Comparison of ENCODE assay signal across 25 cellular contexts in genomic region chr15:84697353-84697990, GRCh38. TPM values are rescaled to one million over a fixed set of nuclear protein-coding genes. Genes with fewer than 3 reads are reported as not detected.
A peak's percentile ranks its signal among the peaks of the same experiment; 100 is the strongest.
DNase-seq lines count a peak whose midpoint lies in the region; ATAC-seq and TF ChIP-seq lines count a peak whose summit lies in the region.
"Had no signal": no experiment of that assay in that cellular context is flagged by ENCODE, and none has a peak within 500 bp of the region (broad histone marks: within the 10 kb centered on the region; RNA-seq: fewer than 3 reads in every experiment).

No MANE protein-coding gene starts in this region.

- peaks cover 20% of the 10 kb centered on the region; the same call in 1 of the 2 replicates for H3K36me3 ChIP-seq in OCI-LY7 (ENCODE audit: insufficient read depth, low read length)
- H3K36me3 ChIP-seq: brain microvascular endothelial cell, colonic mucosa, esophagus muscularis mucosa, lower lobe of right lung, ovary had no signal

- no peaks in the 10 kb centered on the region for H3K9me3 ChIP-seq in OCI-LY7 (ENCODE audit: low read length)
- H3K9me3 ChIP-seq: BLaER1 treated with 17β-estradiol and CSF1 and Interleukin-3, amounts not matched to agents 10 nM and 100 nM; colonic mucosa; esophagus muscularis mucosa; lower lobe of right lung; ovary; spleen had no signal

- H3K9me2 ChIP-seq in OCI-LY7 (ENCODE audit: insufficient read depth, low read length): no peaks in the 10 kb centered on the region

- no peak overlapping the region for H3K27ac ChIP-seq in OCI-LY7 (ENCODE audit: low read depth, low read length, poor library complexity, severe bottlenecking)
- H3K27ac ChIP-seq: BLaER1 treated with 17β-estradiol and CSF1 and Interleukin-3, amounts not matched to agents 10 nM and 100 nM; brain microvascular endothelial cell; colonic mucosa; esophagus muscularis mucosa; lower lobe of right lung; ovary had no signal

- intact Hi-C loops in OCI-LY7 (cut with micrococcal nuclease; ENCODE audit: unreplicated experiment): no loop called here

- no peaks in the 10 kb centered on the region for H3K9me3 Mint-ChIP-seq in activated naive CD8-positive, alpha-beta T cell (ENCODE audit: low read depth)
- no peaks in the 10 kb centered on the region for H3K9me3 Mint-ChIP-seq in activated naive CD8-positive, alpha-beta T cell treated with anti-CD3 and anti-CD28 coated beads, Interleukin-2, amount 50 U/mL, for 24 hours
- H3K9me3 Mint-ChIP-seq: stimulated activated naive CD8-positive, alpha-beta T cell treated with anti-CD3 and anti-CD28 coated beads, Interleukin-15, amount 100 ng/mL, for 72 hours had no signal

- H3K4me3 ChIP-seq in OCI-LY7 (ENCODE audit: low read depth, low read length, poor library complexity, severe bottlenecking): no peak overlapping the region
- H3K4me3 ChIP-seq: BLaER1 treated with 17β-estradiol and CSF1 and Interleukin-3, amounts not matched to agents 10 nM and 100 nM; colonic mucosa; esophagus muscularis mucosa; lower lobe of right lung; ovary; spleen had no signal

- peaks cover 51% of the 10 kb centered on the region for H3K4me1 Mint-ChIP-seq in activated naive CD8-positive, alpha-beta T cell (ENCODE audit: low read depth)
- peaks cover 53% of the 10 kb centered on the region for H3K4me1 Mint-ChIP-seq in activated naive CD8-positive, alpha-beta T cell treated with anti-CD3 and anti-CD28 coated beads, Interleukin-2, amount 50 U/mL, for 24 hours

- peaks cover 14% of the 10 kb centered on the region for H4K20me1 ChIP-seq in OCI-LY7 (ENCODE audit: insufficient read depth, low read length)

- peaks cover 12% of the 10 kb centered on the region for H3K4me1 ChIP-seq in OCI-LY7 (ENCODE audit: insufficient read depth, low read length, poor library complexity, severe bottlenecking)
- H3K4me1 ChIP-seq: colonic mucosa had no signal

- POLR2A ChIA-PET in OCI-LY7 (lab: Charles Lee): interaction anchor here (0.6 to 1.8 kb wide), 6 partner anchors 9 to 25 kb away, joined by 3 to 7 read pairs (median 4); partner anchors contain the start of gene SEC11A

- no peak for ATAC-seq in activated naive CD8-positive, alpha-beta T cell treated with anti-CD3 and anti-CD28 coated beads, Interleukin-2, amount 50 U/mL, for 24 hours
- ATAC-seq: activated CD4-positive, alpha-beta T cell treated with anti-CD3 and anti-CD28 coated beads for 36 hours; activated CD8-positive, alpha-beta memory T cell treated with anti-CD3 and anti-CD28 coated beads, Interleukin-2, amount 10 ng/mL, durations not matched to agents 7 days and 5 days; Right ventricle myocardium inferior; stimulated activated naive CD8-positive, alpha-beta T cell treated with anti-CD3 and anti-CD28 coated beads, Interleukin-15, amount 100 ng/mL, for 72 hours had no signal

- peak overlapping the region; percentile 16 for H3K27ac Mint-ChIP-seq in activated naive CD8-positive, alpha-beta T cell
- H3K27ac Mint-ChIP-seq in activated naive CD8-positive, alpha-beta T cell treated with anti-CD3 and anti-CD28 coated beads, Interleukin-2, amount 50 U/mL, for 24 hours: no peak overlapping the region
- H3K27ac Mint-ChIP-seq: activated CD4-positive, alpha-beta T cell treated with anti-CD3 and anti-CD28 coated beads for 36 hours; activated CD8-positive, alpha-beta memory T cell treated with anti-CD3 and anti-CD28 coated beads, Interleukin-2, amount 10 ng/mL, durations not matched to agents 7 days and 5 days had no signal

- H3K4me3 Mint-ChIP-seq in activated naive CD8-positive, alpha-beta T cell: no peak overlapping the region
- H3K4me3 Mint-ChIP-seq in activated naive CD8-positive, alpha-beta T cell treated with anti-CD3 and anti-CD28 coated beads, Interleukin-2, amount 50 U/mL, for 24 hours: no peak overlapping the region
- H3K4me3 Mint-ChIP-seq: activated CD4-positive, alpha-beta T cell treated with anti-CD3 and anti-CD28 coated beads for 36 hours; activated CD8-positive, alpha-beta memory T cell treated with anti-CD3 and anti-CD28 coated beads, Interleukin-2, amount 10 ng/mL, durations not matched to agents 7 days and 5 days; stimulated activated naive CD8-positive, alpha-beta T cell treated with anti-CD3 and anti-CD28 coated beads, Interleukin-15, amount 100 ng/mL, for 72 hours had no signal

- CTCF ChIA-PET in OCI-LY7 (lab: Charles Lee; ENCODE audit: unreplicated experiment): no interaction called here

- no peak for DNase-seq in activated naive CD8-positive, alpha-beta T cell treated with anti-CD3 and anti-CD28 coated beads, Interleukin-2, amount 50 U/mL, for 24 hours
- DNase-seq in OCI-LY7 (ENCODE audit: low spot score) (no peak), glomerular visceral epithelial cell (ENCODE audit: extremely low spot score) (peak; percentile 28), DMS153 (lab: John Stamatoyannopoulos, UW) (no peak), NCI-H82 treated with DMSO at 0.1 percent for 48 hours (lab: John Stamatoyannopoulos, UW; ENCODE audit: unreplicated experiment) (no peak), DMS79 (lab: John Stamatoyannopoulos, UW) (no peak), HPDE6-E6E7 (ENCODE audit: extremely low spot score) (no peak)
- DNase-seq: ACHN; activated CD4-positive, alpha-beta T cell treated with anti-CD3 and anti-CD28 coated beads for 36 hours; activated CD8-positive, alpha-beta memory T cell treated with anti-CD3 and anti-CD28 coated beads, Interleukin-2, amount 10 ng/mL, durations not matched to agents 7 days and 5 days; brain microvascular endothelial cell; colonic mucosa; Karpas-422; lower lobe of right lung; NCI-H187; NCI-H774; ovary; spleen; stimulated activated CD4-positive, alpha-beta T cell treated with anti-CD3 and anti-CD28 coated beads, Interleukin-4, amount 100 ng/mL, for 24 hours; stimulated activated naive CD8-positive, alpha-beta T cell treated with anti-CD3 and anti-CD28 coated beads, Interleukin-15, amount 100 ng/mL, for 72 hours; trophoblast cell had no signal

- H3K79me2 ChIP-seq in OCI-LY7 (ENCODE audit: insufficient read depth, low read depth, low read length): peaks cover 92% of the 10 kb centered on the region

- H3K36me3 Mint-ChIP-seq in activated naive CD8-positive, alpha-beta T cell: peaks cover 2% of the 10 kb centered on the region
- peaks cover 7% of the 10 kb centered on the region for H3K36me3 Mint-ChIP-seq in activated naive CD8-positive, alpha-beta T cell treated with anti-CD3 and anti-CD28 coated beads, Interleukin-2, amount 50 U/mL, for 24 hours (ENCODE audit: low read depth)

- no peak overlapping the region for H2AFZ ChIP-seq in OCI-LY7 (ENCODE audit: low read length)

- TF ChIP-seq CTCF in OCI-LY7 (conservative IDR thresholded peaks at IDR 0.05; ENCODE audit: low read length): no peak

- H3K4me2 ChIP-seq in OCI-LY7 (ENCODE audit: low read length): no peak overlapping the region

- BruUV-seq in OCI-LY7 (replicated peaks; lab: Mats Ljungman, UMichigan): TSS peak; percentile 39

- H3K27me3 Mint-ChIP-seq in activated naive CD8-positive, alpha-beta T cell: no peaks in the 10 kb centered on the region
- H3K27me3 Mint-ChIP-seq in activated naive CD8-positive, alpha-beta T cell treated with anti-CD3 and anti-CD28 coated beads, Interleukin-2, amount 50 U/mL, for 24 hours: no peaks in the 10 kb centered on the region
- H3K27me3 Mint-ChIP-seq: activated CD4-positive, alpha-beta T cell treated with anti-CD3 and anti-CD28 coated beads for 36 hours; activated CD8-positive, alpha-beta memory T cell treated with anti-CD3 and anti-CD28 coated beads, Interleukin-2, amount 10 ng/mL, durations not matched to agents 7 days and 5 days; stimulated activated naive CD8-positive, alpha-beta T cell treated with anti-CD3 and anti-CD28 coated beads, Interleukin-15, amount 100 ng/mL, for 72 hours had no signal

RNA-seq across cellular contexts. Expression of gene SEC11A, which starts 18.5 kb away (rescaled TPM):
- total RNA-seq in OCI-LY7 (2014; rRNA removed; shearing (Covaris generic)): 41.4 and 47.0 TPM in 2 replicates
- total RNA-seq in OCI-LY7 (2022): 87.6 and 93.6 TPM in 2 replicates

RNA-seq across cellular contexts. Expression of gene NMB, which starts 39.5 kb away (rescaled TPM):
- 5.3 and 10.3 TPM in 2 replicates for total RNA-seq in OCI-LY7 (2014; rRNA removed; shearing (Covaris generic))
- total RNA-seq in OCI-LY7 (2022): 6.6 and 8.7 TPM in 2 replicates

RNA-seq across cellular contexts. Expression of gene WDR73, which starts 43.4 kb away (rescaled TPM):
- total RNA-seq in OCI-LY7 (2014; rRNA removed; shearing (Covaris generic)): 29.7 and 38.1 TPM in 2 replicates
- total RNA-seq in OCI-LY7 (2022): 28.7 TPM in 2 replicates

RNA-seq across cellular contexts. Expression of gene ZNF592, which starts 50.9 kb away (rescaled TPM):
- 17.1 and 23.0 TPM in 2 replicates for total RNA-seq in OCI-LY7 (2014; rRNA removed; shearing (Covaris generic))
- 41.3 and 42.5 TPM in 2 replicates for total RNA-seq in OCI-LY7 (2022)
